ENCODE assay signal across 20 cellular contexts in the genomic region with DNA sequence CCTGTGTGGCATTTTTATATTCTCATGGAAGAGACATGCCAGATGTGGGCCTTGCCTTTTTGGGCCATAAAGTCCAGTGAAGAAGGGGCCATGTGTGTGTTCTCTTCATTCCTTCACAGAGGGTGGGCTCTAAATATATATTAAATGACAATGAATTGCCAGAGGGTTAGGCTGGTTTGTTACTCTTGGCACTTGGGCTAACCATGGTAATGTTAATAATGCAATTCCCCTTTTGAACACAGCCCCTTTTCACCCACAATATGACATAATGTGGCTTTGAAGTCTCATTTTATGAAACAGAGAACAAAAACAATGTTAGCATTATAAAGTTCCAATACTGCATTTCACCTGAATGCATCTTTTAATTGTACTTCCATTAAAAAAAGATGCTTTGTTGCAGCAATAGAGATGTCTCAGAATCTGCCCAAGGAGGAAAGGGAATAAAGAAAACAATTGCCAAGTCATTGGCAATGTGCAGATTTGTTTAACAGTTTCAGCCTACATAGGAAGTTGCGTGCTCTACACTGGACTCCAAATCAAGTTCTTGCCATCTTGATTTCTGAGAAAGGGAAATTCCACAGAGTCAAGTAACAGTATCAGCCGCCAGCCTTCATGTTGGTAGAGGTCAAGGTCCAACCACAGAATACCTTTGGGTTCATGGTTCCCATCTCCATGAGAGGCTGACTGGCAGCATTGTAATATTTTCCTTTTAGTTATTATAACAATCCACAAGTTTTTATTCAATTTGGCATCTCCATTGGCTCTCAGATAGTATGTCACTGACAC.
"Had no signal": no experiment of that assay in that cellular context is flagged by ENCODE, and none has a peak within 500 bp of the region (broad histone marks: within the 10 kb centered on the region; RNA-seq: fewer than 3 reads in every experiment).

No MANE protein-coding gene starts in this region.

- H3K9me3 ChIP-seq: left lung, upper lobe of right lung had no signal

- H3K36me3 Mint-ChIP-seq: stimulated activated memory B cell treated with anti-CD40 and anti-IgM and Interleukin-4, amounts not matched to agents 10 μg/mL and 1 μg/mL and 100 μg/mL, for 72 hours had no signal

- ATAC-seq: activated CD4-positive, CD25-positive, alpha-beta regulatory T cell treated with anti-CD3 and anti-CD28 coated beads, Interleukin-2, amount 50 U/mL, for 24 hours; activated CD8-positive, alpha-beta T cell treated with anti-CD3 and anti-CD28 coated beads, Interleukin-2, amount 10 ng/mL, durations not matched to agents 7 days and 5 days; effector memory CD8-positive, alpha-beta T cell; left lung; right cardiac atrium; stimulated activated memory B cell treated with anti-CD40 and anti-IgM and Interleukin-4, amounts not matched to agents 10 μg/mL and 1 μg/mL and 100 μg/mL, for 72 hours; upper lobe of right lung had no signal

- H3K4me3 ChIP-seq: cardiac muscle cell, left lung, smooth muscle cell, upper lobe of right lung had no signal

- H3K4me1 ChIP-seq: left lung, upper lobe of right lung had no signal

- H3K36me3 ChIP-seq: cardiac muscle cell, left lung, upper lobe of right lung had no signal

- H3K9me3 Mint-ChIP-seq: activated CD4-positive, alpha-beta T cell treated with anti-CD3 and anti-CD28 coated beads, Interleukin-2, amount 10 ng/mL, durations not matched to agents 7 days and 5 days; activated naive CD4-positive, alpha-beta T cell treated with anti-CD3 and anti-CD28 coated beads for 36 hours; activated T-cell treated with anti-CD3 and anti-CD28 coated beads, Interleukin-2, amount 50 U/mL, for 24 hours; effector memory CD8-positive, alpha-beta T cell; stimulated activated memory B cell treated with anti-CD40 and anti-IgM and Interleukin-4, amounts not matched to agents 10 μg/mL and 1 μg/mL and 100 μg/mL, for 72 hours; T-helper 1 cell treated with Interleukin-12 subunit alpha and Interleukin-12 subunit beta and Interleukin-4 antibody, amounts not matched to agents 30 μg/mL and 1 μg/mL, for 36 hours had no signal

- DNase-seq: activated CD4-positive, alpha-beta T cell treated with anti-CD3 and anti-CD28 coated beads, Interleukin-2, amount 10 ng/mL, durations not matched to agents 7 days and 5 days; activated CD8-positive, alpha-beta T cell treated with anti-CD3 and anti-CD28 coated beads, Interleukin-2, amount 10 ng/mL, durations not matched to agents 7 days and 5 days; activated naive CD4-positive, alpha-beta T cell treated with anti-CD3 and anti-CD28 coated beads for 36 hours; activated T-cell treated with anti-CD3 and anti-CD28 coated beads, Interleukin-2, amount 50 U/mL, for 24 hours; anterior cingulate cortex; effector memory CD8-positive, alpha-beta T cell; hypothalamus; left lung; midbrain; right cardiac atrium; stimulated activated CD4-positive, alpha-beta T cell treated with anti-CD3 and anti-CD28 coated beads, Interleukin-4, amount 100 ng/mL, for 4 hours; upper lobe of right lung had no signal

- H3K27me3 Mint-ChIP-seq: activated CD4-positive, alpha-beta T cell treated with anti-CD3 and anti-CD28 coated beads, Interleukin-2, amount 10 ng/mL, durations not matched to agents 7 days and 5 days; effector memory CD8-positive, alpha-beta T cell; progenitor cell of endocrine pancreas; stimulated activated memory B cell treated with anti-CD40 and anti-IgM and Interleukin-4, amounts not matched to agents 10 μg/mL and 1 μg/mL and 100 μg/mL, for 72 hours had no signal

- H3K4me2 ChIP-seq: smooth muscle cell had no signal

- H3K27me3 ChIP-seq: cardiac muscle cell, left lung, upper lobe of right lung had no signal

- H3K27ac ChIP-seq: cardiac muscle cell, epithelial cell of prostate, left lung, upper lobe of right lung had no signal

- H3K27ac Mint-ChIP-seq: activated CD4-positive, alpha-beta T cell treated with anti-CD3 and anti-CD28 coated beads, Interleukin-2, amount 10 ng/mL, durations not matched to agents 7 days and 5 days; activated CD8-positive, alpha-beta T cell treated with anti-CD3 and anti-CD28 coated beads, Interleukin-2, amount 10 ng/mL, durations not matched to agents 7 days and 5 days; activated T-cell treated with anti-CD3 and anti-CD28 coated beads, Interleukin-2, amount 50 U/mL, for 24 hours; effector memory CD8-positive, alpha-beta T cell; progenitor cell of endocrine pancreas; stimulated activated memory B cell treated with anti-CD40 and anti-IgM and Interleukin-4, amounts not matched to agents 10 μg/mL and 1 μg/mL and 100 μg/mL, for 72 hours; T-helper 1 cell treated with Interleukin-12 subunit alpha and Interleukin-12 subunit beta and Interleukin-4 antibody, amounts not matched to agents 30 μg/mL and 1 μg/mL, for 36 hours had no signal

- H3K4me3 Mint-ChIP-seq: activated CD4-positive, alpha-beta T cell treated with anti-CD3 and anti-CD28 coated beads, Interleukin-2, amount 10 ng/mL, durations not matched to agents 7 days and 5 days; activated CD8-positive, alpha-beta T cell treated with anti-CD3 and anti-CD28 coated beads, Interleukin-2, amount 10 ng/mL, durations not matched to agents 7 days and 5 days; activated naive CD4-positive, alpha-beta T cell treated with anti-CD3 and anti-CD28 coated beads for 36 hours; activated T-cell treated with anti-CD3 and anti-CD28 coated beads, Interleukin-2, amount 50 U/mL, for 24 hours; effector memory CD8-positive, alpha-beta T cell; neural crest cell; stimulated activated memory B cell treated with anti-CD40 and anti-IgM and Interleukin-4, amounts not matched to agents 10 μg/mL and 1 μg/mL and 100 μg/mL, for 72 hours; T-helper 1 cell treated with Interleukin-12 subunit alpha and Interleukin-12 subunit beta and Interleukin-4 antibody, amounts not matched to agents 30 μg/mL and 1 μg/mL, for 36 hours had no signal

- H3K4me1 Mint-ChIP-seq: activated CD4-positive, alpha-beta T cell treated with anti-CD3 and anti-CD28 coated beads, Interleukin-2, amount 10 ng/mL, durations not matched to agents 7 days and 5 days; neural crest cell; stimulated activated memory B cell treated with anti-CD40 and anti-IgM and Interleukin-4, amounts not matched to agents 10 μg/mL and 1 μg/mL and 100 μg/mL, for 72 hours had no signal
